13 cellular contexts compared by ENCODE assay signal in the genomic region with DNA sequence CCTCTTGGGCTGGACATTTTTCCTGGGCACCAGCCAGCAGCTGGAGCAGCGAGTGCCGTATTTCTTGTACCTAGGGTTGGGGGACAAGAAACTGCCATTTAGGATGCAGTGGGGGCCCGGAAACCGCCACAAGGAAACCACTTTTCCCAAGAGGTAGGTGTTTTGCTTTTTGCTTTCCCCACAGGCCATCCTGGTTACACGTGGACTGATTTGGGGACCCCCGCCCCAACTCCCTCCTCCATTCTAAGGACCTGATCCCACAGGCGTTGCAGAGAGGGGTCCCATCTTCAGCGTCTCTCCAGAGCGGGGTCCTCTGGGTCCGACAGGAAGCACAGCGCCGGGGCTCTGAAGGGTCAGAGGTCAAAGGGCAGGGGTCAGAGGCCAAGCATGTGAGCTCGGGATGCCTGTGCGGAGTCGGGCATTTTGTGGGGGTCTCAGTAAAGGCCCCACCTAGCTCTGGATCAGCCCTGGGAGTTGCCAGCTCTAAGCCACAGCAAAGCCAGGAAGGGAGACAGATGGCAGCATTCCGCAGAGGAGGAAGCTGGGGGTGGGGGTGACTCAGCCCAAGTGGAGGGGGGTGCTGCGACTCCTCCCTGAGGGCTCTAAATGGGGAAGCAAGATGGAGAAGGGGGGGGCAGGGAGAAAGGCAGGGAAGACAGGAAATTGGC. TPM values are rescaled to one million over a fixed set of nuclear protein-coding genes. Genes with fewer than 3 reads are reported as not detected.
A peak's percentile ranks its signal among the peaks of the same experiment; 100 is the strongest.
DNase-seq lines count a peak whose midpoint lies in the region; ATAC-seq, FAIRE-seq and TF ChIP-seq lines count a peak whose summit lies in the region.
"Had no signal": no experiment of that assay in that cellular context is flagged by ENCODE, and none has a peak within 500 bp of the region (broad histone marks: within the 10 kb centered on the region; RNA-seq: fewer than 3 reads in every experiment).

No MANE protein-coding gene starts in this region.

- ATAC-seq in K562, result no peak
- no peak for ATAC-seq in GM18868 (IDR thresholded peaks at IDR 0.05; ENCODE audit: unreplicated experiment)
- no peak for ATAC-seq in CD4-positive, alpha-beta T cell (ENCODE audit: poor library complexity)

- no peak overlapping the region for H3K27ac Mint-ChIP-seq in immature natural killer cell
- H3K27ac Mint-ChIP-seq in CD4-positive, alpha-beta T cell, result no peak overlapping the region
- H3K27ac Mint-ChIP-seq: activated naive CD8-positive, alpha-beta T cell treated with anti-CD3 and anti-CD28 coated beads, Interleukin-2, amount 10 ng/mL, durations not matched to agents 7 days and 5 days had no signal

- no peaks in the 10 kb centered on the region for H3K9me3 Mint-ChIP-seq in immature natural killer cell
- H3K9me3 Mint-ChIP-seq in CD4-positive, alpha-beta T cell, result no peaks in the 10 kb centered on the region
- H3K9me3 Mint-ChIP-seq: activated naive CD8-positive, alpha-beta T cell treated with anti-CD3 and anti-CD28 coated beads, Interleukin-2, amount 10 ng/mL, durations not matched to agents 7 days and 5 days had no signal

- TF ChIP-seq POLR2A in K562 (conservative IDR thresholded peaks at IDR 0.05), result no peak

- H3K4me3 ChIP-seq in K562 (no peak overlapping the region), neutrophil (ENCODE audit: low read depth in 1 of 2, low read length in 1 of 2) (peak overlapping the region in 1 of 2 experiments; percentile 49)
- H3K4me3 ChIP-seq: thyroid gland had no signal

- H3K9me1 ChIP-seq in K562 (ENCODE audit: control insufficient read depth, insufficient read depth, low read length), result no peaks in the 10 kb centered on the region

- H3K4me1 Mint-ChIP-seq in immature natural killer cell, result no peaks in the 10 kb centered on the region
- no peaks in the 10 kb centered on the region for H3K4me1 Mint-ChIP-seq in CD4-positive, alpha-beta T cell (ENCODE audit: low read depth)
- H3K4me1 Mint-ChIP-seq: activated naive CD8-positive, alpha-beta T cell treated with anti-CD3 and anti-CD28 coated beads, Interleukin-2, amount 10 ng/mL, durations not matched to agents 7 days and 5 days had no signal

- H3K36me3 Mint-ChIP-seq in immature natural killer cell, result no peaks in the 10 kb centered on the region
- H3K36me3 Mint-ChIP-seq in CD4-positive, alpha-beta T cell (ENCODE audit: low read depth), result no peaks in the 10 kb centered on the region
- H3K36me3 Mint-ChIP-seq: activated naive CD8-positive, alpha-beta T cell treated with anti-CD3 and anti-CD28 coated beads, Interleukin-2, amount 10 ng/mL, durations not matched to agents 7 days and 5 days had no signal

- H3K27me3 ChIP-seq in K562 (ENCODE audit: control insufficient read depth in 2 of 2, insufficient read depth in 2 of 2, low read length in 2 of 2) (no peaks in the 10 kb centered on the region), neutrophil (peaks cover under 1% of the 10 kb centered on the region)
- H3K27me3 ChIP-seq in CD4-positive, alpha-beta T cell (ENCODE audit: control insufficient read depth, insufficient read depth, low read length), result no peaks in the 10 kb centered on the region
- H3K27me3 ChIP-seq: thyroid gland had no signal

- 65% methylated on average over 11 of the region's 17 CpGs for WGBS in K562 (ENCODE audit: insufficient coverage, low coverage, missing lambda C conversion rate)

- peak overlapping the region; percentile 50; the same call in 2 of the 3 replicates for H3K27ac ChIP-seq in K562 (ENCODE audit: extremely low read depth, low read depth, low read length)
- H3K27ac ChIP-seq in neutrophil, result peak overlapping the region; percentile 73
- no peak overlapping the region for H3K27ac ChIP-seq in CD4-positive, alpha-beta T cell (ENCODE audit: low read depth, low read length)
- H3K27ac ChIP-seq: thyroid gland had no signal

- H3K9ac ChIP-seq in K562 (ENCODE audit: insufficient read depth in 1 of 2, low read depth in 2 of 2, low read length in 2 of 2), result peak overlapping the region in 1 of 2 experiments; percentile 56; a peak in 2 of 4 replicates

- intact Hi-C loops in K562 (cut with micrococcal nuclease), result no loop called here
- intact Hi-C loops in CD4-positive, alpha-beta T cell (cut with DNase I, micrococcal nuclease), result no loop called here

- H2AFZ ChIP-seq in K562 (ENCODE audit: low read depth, low read length), result 0 out of 2 replicates have a peak overlapping the region, but pooled peaks have one; percentile 34

- H3K79me2 ChIP-seq in K562 (ENCODE audit: control insufficient read depth, insufficient read depth, low read length), result no peaks in the 10 kb centered on the region

- no peak overlapping the region for H3K4me2 ChIP-seq in K562 (ENCODE audit: insufficient read depth, low read length)

- FAIRE-seq in K562 (lab: Jason Lieb, UNC), result no peak

- H3K4me1 ChIP-seq in K562 (replicated peaks in 1 of 2; ENCODE audit: control insufficient read depth in 2 of 2, insufficient read depth in 2 of 2, low read length in 2 of 2), result peaks cover 38 to 72% of the 10 kb centered on the region in 2 experiments; a peak in 4 of 5 replicates
- H3K4me1 ChIP-seq in neutrophil (ENCODE audit: control insufficient read depth in 1 of 2, insufficient read depth in 1 of 2, low read depth in 1 of 2, low read length in 1 of 2), result peaks cover 9 to 20% of the 10 kb centered on the region in 2 experiments
- H3K4me1 ChIP-seq: thyroid gland had no signal

- no peak for TF ChIP-seq RAD21 in K562 (CRISPR knock-in tag; conservative IDR thresholded peaks at IDR 0.05 in 1 of 2, IDR thresholded peaks at IDR 0.05 in 1 of 2)

- POLR2A ChIA-PET in K562 (lab: Yijun Ruan, JAX), result interaction anchor here (0.7 to 3.6 kb wide), 7 partner anchors 9 to 28 kb away, joined by 3 to 17 read pairs (median 4); partner anchors contain the start of genes FDX2 and RAVER1
- POLR2A ChIA-PET in CD4-positive, alpha-beta T cell (lab: Charles Lee), result no interaction called here

- BruUV-seq in K562 (replicated peaks; lab: Mats Ljungman, UMichigan), result no TSS peak

- CTCF ChIA-PET in K562 (lab: Yijun Ruan, JAX; ENCODE audit: low intra/inter-chr PET ratio), result no interaction called here
- CTCF ChIA-PET in CD4-positive, alpha-beta T cell (lab: Charles Lee), result no interaction called here

- no peak for TF ChIP-seq EP300 in K562 (IDR thresholded peaks at IDR 0.05; ENCODE audit: low read length)

- H4K20me1 ChIP-seq in K562 (replicated peaks; ENCODE audit: control insufficient read depth, insufficient read depth, low read length), result no peaks in the 10 kb centered on the region

- peaks cover 22% of the 10 kb centered on the region; the same call in 1 of the 3 replicates for H3K36me3 ChIP-seq in K562 (ENCODE audit: control insufficient read depth, insufficient read depth, low read length)
- H3K36me3 ChIP-seq in neutrophil, result no peaks in the 10 kb centered on the region
- H3K36me3 ChIP-seq: thyroid gland had no signal

- in situ Hi-C loops in K562 (cut with MboI), result no loop called here

- H3K27me3 Mint-ChIP-seq in immature natural killer cell (ENCODE audit: low read depth in 3 of 3), result no peaks in the 10 kb centered on the region
- H3K27me3 Mint-ChIP-seq in CD4-positive, alpha-beta T cell, result no peaks in the 10 kb centered on the region

- H3K9me3 ChIP-seq in K562 (replicated peaks; ENCODE audit: control insufficient read depth, insufficient read depth, low read depth, low read length) (no peaks in the 10 kb centered on the region), neutrophil (no peaks in the 10 kb centered on the region)
- H3K9me3 ChIP-seq in CD4-positive, alpha-beta T cell (ENCODE audit: control insufficient read depth, low read length), result no peaks in the 10 kb centered on the region
- H3K9me3 ChIP-seq: thyroid gland had no signal

- TF ChIP-seq CTCF in K562 (IDR thresholded peaks at IDR 0.05 in 2 of 3, conservative IDR thresholded peaks at IDR 0.05 in 1 of 3; ENCODE audit: insufficient read depth in 2 of 3, low read depth in 1 of 3, low read length in 3 of 3) (no peak), neutrophil (IDR thresholded peaks at IDR 0.05) (peak; percentile 26)
- TF ChIP-seq CTCF in CD4-positive, alpha-beta T cell (IDR thresholded peaks at IDR 0.05), result no peak

- DNase-seq in DMS 273 (lab: John Stamatoyannopoulos, UW; ENCODE audit: unreplicated experiment) (peak; percentile 81), NCI-H2171 treated with DMSO at 0.1 percent for 48 hours (lab: John Stamatoyannopoulos, UW) (peak; percentile 33), K562 (ENCODE audit: extremely low read depth in 1 of 4, low spot score in 3 of 4) (peak in 2 of 4 experiments; percentile 51 to 53), immature natural killer cell (no peak)
- no peak for DNase-seq in activated effector memory CD4-positive, alpha-beta T cell treated with anti-CD3 and anti-CD28 coated beads, Interleukin-2, amount 50 U/mL, for 16 hours
- no peak for DNase-seq in CD4-positive, alpha-beta T cell
- DNase-seq: activated naive CD8-positive, alpha-beta T cell treated with anti-CD3 and anti-CD28 coated beads, Interleukin-2, amount 10 ng/mL, durations not matched to agents 7 days and 5 days; DMS53; thyroid gland had no signal

- no peak overlapping the region for H3K4me3 Mint-ChIP-seq in immature natural killer cell
- no peak overlapping the region for H3K4me3 Mint-ChIP-seq in CD4-positive, alpha-beta T cell
- H3K4me3 Mint-ChIP-seq: activated naive CD8-positive, alpha-beta T cell treated with anti-CD3 and anti-CD28 coated beads, Interleukin-2, amount 10 ng/mL, durations not matched to agents 7 days and 5 days had no signal

RNA-seq across cellular contexts. Expression of gene ZGLP1, which starts 4.3 kb away (rescaled TPM):
- total RNA-seq in K562 (2011; cell fraction: chromatin; rRNA removed; ENCODE audit: low replicate concordance), result 4.3 and 14.7 TPM in 2 replicates
- 8.3 and 10.8 TPM in 2 replicates for total RNA-seq in K562 (2011; cell fraction: nucleolus; rRNA removed)
- total RNA-seq in K562 (2011; cell fraction: nucleoplasm; rRNA removed), result 5.3 and 6.4 TPM in 2 replicates
- 2.7 and 3.0 TPM in 2 replicates for total RNA-seq in K562 (2014; rRNA removed)
- total RNA-seq in K562 (2014; rRNA removed; fragmentation: Illumina TruSeq; extraction: Trizol), result 0.64 and 0.69 TPM in 2 replicates
- total RNA-seq in K562 (2015; rRNA removed; fragmentation: Illumina TruSeq; extraction: Trizol), result 2.7 and 2.9 TPM in 2 replicates
- 3.3 and 5.8 TPM in 2 replicates for total RNA-seq in K562 (2021)
- 2.2 and 3.2 TPM in 2 replicates for polyA plus RNA-seq in K562 (2011; rRNA removed)
- polyA plus RNA-seq in K562 (2011; cell fraction: cytosol; rRNA removed), result 2.2 and 3.4 TPM in 2 replicates
- 9.0 and 17.2 TPM in 2 replicates for polyA plus RNA-seq in K562 (2011; cell fraction: nucleus; rRNA removed)
- 3.3 and 8.0 TPM in 2 replicates for polyA plus RNA-seq in K562 (2012)
- 1.5 and 1.9 TPM in 2 replicates for polyA plus RNA-seq in K562 (2014; fragmentation: Illumina TruSeq; extraction: Trizol)
- polyA plus RNA-seq in K562 (2014; fragmentation: Nextera tagmentation; extraction: Ambion mirVana), result under 1 TPM; 0.24 to 0.56 TPM
- 4.5 and 5.1 TPM in 2 replicates for polyA plus RNA-seq in K562 (2014; rRNA removed)
- 0.18 and 0.39 TPM in 2 replicates for polyA minus RNA-seq in K562 (2011; rRNA and poly(A)+ RNA removed)
- 1.0 and 2.0 TPM in 2 replicates for polyA minus RNA-seq in K562 (2011; cell fraction: cytosol; rRNA and poly(A)+ RNA removed)
- 1.1 and 1.3 TPM in 2 replicates for polyA minus RNA-seq in K562 (2011; cell fraction: nucleus; rRNA and poly(A)+ RNA removed)
- polyA plus RNA-seq in immature natural killer cell, result 1 to 10 TPM in 1 of 3 donors, under 1 TPM in 1, not detected in 1; 0.48 to 1.9 TPM
- 1 to 10 TPM; 1.6 to 2.6 TPM for total RNA-seq in CD4-positive, alpha-beta T cell

RNA-seq across cellular contexts. Expression of gene FDX2, which starts 10.5 kb away (rescaled TPM):
- total RNA-seq in K562 (2011; cell fraction: chromatin; rRNA removed; ENCODE audit: low replicate concordance), result 10.6 and 53.0 TPM in 2 replicates
- total RNA-seq in K562 (2011; cell fraction: nucleolus; rRNA removed), result 44.7 and 46.7 TPM in 2 replicates
- total RNA-seq in K562 (2011; cell fraction: nucleoplasm; rRNA removed), result 24.2 and 28.0 TPM in 2 replicates
- total RNA-seq in K562 (2014; rRNA removed) (47.0 and 59.4 TPM in 2 replicates), K562 (2014; rRNA removed; fragmentation: Illumina TruSeq; extraction: Trizol) (9.7 and 15.9 TPM in 2 replicates), K562 (2015; rRNA removed; fragmentation: Illumina TruSeq; extraction: Trizol) (28.9 and 29.7 TPM in 2 replicates), K562 (2021) (34.8 and 36.8 TPM in 2 replicates)
- polyA plus RNA-seq in K562 (2011; rRNA removed) (22.3 and 33.3 TPM in 2 replicates), K562 (2014; fragmentation: Illumina TruSeq; extraction: Trizol) (47.2 and 55.3 TPM in 2 replicates), K562 (2014; fragmentation: Nextera tagmentation; extraction: Ambion mirVana) (1 to 10 TPM; 2.5 to 5.8 TPM), K562 (2014; rRNA removed) (49.2 and 49.8 TPM in 2 replicates), immature natural killer cell (10 to 100 TPM; 12.5 to 17.8 (median 16.6) TPM)
- 47.1 and 82.4 TPM in 2 replicates for polyA plus RNA-seq in K562 (2011; cell fraction: cytosol; rRNA removed)
- 33.5 and 61.9 TPM in 2 replicates for polyA plus RNA-seq in K562 (2011; cell fraction: nucleus; rRNA removed)
- 27.6 and 42.2 TPM in 2 replicates for polyA plus RNA-seq in K562 (2012)
- 4.9 and 9.2 TPM in 2 replicates for polyA minus RNA-seq in K562 (2011; rRNA and poly(A)+ RNA removed)
- polyA minus RNA-seq in K562 (2011; cell fraction: cytosol; rRNA and poly(A)+ RNA removed), result 14.3 and 14.5 TPM in 2 replicates
- polyA minus RNA-seq in K562 (2011; cell fraction: nucleus; rRNA and poly(A)+ RNA removed), result 5.3 and 9.6 TPM in 2 replicates
- 1 to 10 TPM; 1.2 to 1.9 TPM for total RNA-seq in CD4-positive, alpha-beta T cell

RNA-seq across cellular contexts. Expression of gene ICAM5, which starts 15.5 kb away (rescaled TPM):
- total RNA-seq in K562 (2011; cell fraction: chromatin; rRNA removed; ENCODE audit: low replicate concordance), result 152 and 610 TPM in 2 replicates
- total RNA-seq in K562 (2011; cell fraction: nucleolus; rRNA removed), result 442 and 477 TPM in 2 replicates
- total RNA-seq in K562 (2011; cell fraction: nucleoplasm; rRNA removed), result 261 and 266 TPM in 2 replicates
- total RNA-seq in K562 (2014; rRNA removed) (39.7 TPM in 2 replicates), K562 (2014; rRNA removed; fragmentation: Illumina TruSeq; extraction: Trizol) (1.7 and 3.7 TPM in 2 replicates), K562 (2015; rRNA removed; fragmentation: Illumina TruSeq; extraction: Trizol) (13.7 and 16.6 TPM in 2 replicates), K562 (2021) (69.7 and 89.5 TPM in 2 replicates)
- polyA plus RNA-seq in K562 (2011; rRNA removed) (29.9 and 58.7 TPM in 2 replicates), K562 (2014; fragmentation: Illumina TruSeq; extraction: Trizol) (12.1 and 29.4 TPM in 2 replicates), K562 (2014; fragmentation: Nextera tagmentation; extraction: Ambion mirVana) (under 1 TPM; 0.10 to 0.11 TPM), K562 (2014; rRNA removed) (97.4 and 114 TPM in 2 replicates), immature natural killer cell (not detected)
- 50.3 and 80.3 TPM in 2 replicates for polyA plus RNA-seq in K562 (2011; cell fraction: cytosol; rRNA removed)
- polyA plus RNA-seq in K562 (2011; cell fraction: nucleus; rRNA removed), result 748 and 1,281 TPM in 2 replicates
- polyA plus RNA-seq in K562 (2012), result 45.0 and 59.7 TPM in 2 replicates
- polyA minus RNA-seq in K562 (2011; rRNA and poly(A)+ RNA removed), result 4.9 and 6.5 TPM in 2 replicates
- polyA minus RNA-seq in K562 (2011; cell fraction: cytosol; rRNA and poly(A)+ RNA removed), result 19.6 and 29.4 TPM in 2 replicates
- 91.7 and 98.6 TPM in 2 replicates for polyA minus RNA-seq in K562 (2011; cell fraction: nucleus; rRNA and poly(A)+ RNA removed)
- not detected for total RNA-seq in CD4-positive, alpha-beta T cell

RNA-seq across cellular contexts. Expression of gene ICAM4, which starts 18.5 kb away (rescaled TPM):
- 14.7 and 49.5 TPM in 2 replicates for total RNA-seq in K562 (2011; cell fraction: chromatin; rRNA removed; ENCODE audit: low replicate concordance)
- 93.9 and 101 TPM in 2 replicates for total RNA-seq in K562 (2011; cell fraction: nucleolus; rRNA removed)
- total RNA-seq in K562 (2011; cell fraction: nucleoplasm; rRNA removed), result 52.0 and 56.5 TPM in 2 replicates
- total RNA-seq in K562 (2014; rRNA removed) (86.1 and 93.8 TPM in 2 replicates), K562 (2014; rRNA removed; fragmentation: Illumina TruSeq; extraction: Trizol) (18.9 and 20.3 TPM in 2 replicates), K562 (2015; rRNA removed; fragmentation: Illumina TruSeq; extraction: Trizol) (42.0 and 43.4 TPM in 2 replicates), K562 (2021) (62.6 and 65.5 TPM in 2 replicates)
- polyA plus RNA-seq in K562 (2011; rRNA removed) (29.5 and 34.4 TPM in 2 replicates), K562 (2014; fragmentation: Illumina TruSeq; extraction: Trizol) (21.0 and 45.3 TPM in 2 replicates), K562 (2014; fragmentation: Nextera tagmentation; extraction: Ambion mirVana) (10 to 100 TPM; 14.1 to 29.6 TPM), K562 (2014; rRNA removed) (83.8 and 96.6 TPM in 2 replicates), immature natural killer cell (1 to 10 TPM in 1 of 3 donors, under 1 TPM in 1, not detected in 1; 0.63 to 1.1 TPM)
- 49.4 and 120 TPM in 2 replicates for polyA plus RNA-seq in K562 (2011; cell fraction: cytosol; rRNA removed)
- 11.2 and 16.0 TPM in 2 replicates for polyA plus RNA-seq in K562 (2011; cell fraction: nucleus; rRNA removed)
- polyA plus RNA-seq in K562 (2012), result 69.5 and 104 TPM in 2 replicates
- 5.9 and 9.1 TPM in 2 replicates for polyA minus RNA-seq in K562 (2011; rRNA and poly(A)+ RNA removed)
- 18.7 and 19.2 TPM in 2 replicates for polyA minus RNA-seq in K562 (2011; cell fraction: cytosol; rRNA and poly(A)+ RNA removed)
- 13.2 and 16.6 TPM in 2 replicates for polyA minus RNA-seq in K562 (2011; cell fraction: nucleus; rRNA and poly(A)+ RNA removed)
- under 1 TPM; 0.52 to 0.70 TPM for total RNA-seq in CD4-positive, alpha-beta T cell
- total RNA-seq: MCF 10A had no signal
- polyA plus RNA-seq: neural cell had no signal

RNA-seq across cellular contexts. Expression of gene RAVER1, which starts 28.1 kb away (rescaled TPM):
- 30.5 and 66.0 TPM in 2 replicates for total RNA-seq in K562 (2011; cell fraction: chromatin; rRNA removed; ENCODE audit: low replicate concordance)
- 39.2 and 46.7 TPM in 2 replicates for total RNA-seq in K562 (2011; cell fraction: nucleolus; rRNA removed)
- 28.3 and 42.4 TPM in 2 replicates for total RNA-seq in K562 (2011; cell fraction: nucleoplasm; rRNA removed)
- total RNA-seq in K562 (2014; rRNA removed), result 30.1 and 45.1 TPM in 2 replicates
- 2.3 and 2.8 TPM in 2 replicates for total RNA-seq in K562 (2014; rRNA removed; fragmentation: Illumina TruSeq; extraction: Trizol)
- 7.0 and 9.3 TPM in 2 replicates for total RNA-seq in K562 (2015; rRNA removed; fragmentation: Illumina TruSeq; extraction: Trizol)
- 112 and 113 TPM in 2 replicates for total RNA-seq in K562 (2021)
- 2.4 and 4.9 TPM in 2 replicates for polyA plus RNA-seq in K562 (2011; rRNA removed)
- polyA plus RNA-seq in K562 (2011; cell fraction: cytosol; rRNA removed), result 3.4 and 9.5 TPM in 2 replicates
- 22.5 and 41.1 TPM in 2 replicates for polyA plus RNA-seq in K562 (2011; cell fraction: nucleus; rRNA removed)
- 39.6 and 39.8 TPM in 2 replicates for polyA plus RNA-seq in K562 (2012)
- polyA plus RNA-seq in K562 (2014; fragmentation: Illumina TruSeq; extraction: Trizol), result 9.3 and 36.7 TPM in 2 replicates
- under 1 TPM; 0.06 to 0.08 TPM for polyA plus RNA-seq in K562 (2014; fragmentation: Nextera tagmentation; extraction: Ambion mirVana)
- polyA plus RNA-seq in K562 (2014; rRNA removed), result 24.6 and 29.2 TPM in 2 replicates
- polyA minus RNA-seq in K562 (2011; rRNA and poly(A)+ RNA removed), result 5.8 and 8.6 TPM in 2 replicates
- polyA minus RNA-seq in K562 (2011; cell fraction: cytosol; rRNA and poly(A)+ RNA removed), result 41.5 and 55.1 TPM in 2 replicates
- 14.7 and 15.3 TPM in 2 replicates for polyA minus RNA-seq in K562 (2011; cell fraction: nucleus; rRNA and poly(A)+ RNA removed)
- 10 to 100 TPM in 1 of 3 donors, 1 to 10 TPM in 2; 8.7 to 31.5 (median 9.7) TPM for polyA plus RNA-seq in immature natural killer cell
- 10 to 100 TPM; 20.5 to 21.3 TPM for total RNA-seq in CD4-positive, alpha-beta T cell

Comparison
In these comparisons a context has a peak if more than half of its experiments do, and no peak if none do; other contexts are left out.
1. DNase-seq: peak in DMS 273 (single experiment) and NCI-H2171 treated with DMSO at 0.1 percent for 48 hours (single experiment); none in immature natural killer cell (0 of 3), activated effector memory CD4-positive, alpha-beta T cell treated with anti-CD3 and anti-CD28 coated beads, Interleukin-2, amount 50 U/mL, for 16 hours (single experiment) and CD4-positive, alpha-beta T cell (0 of 10).